ENCODE assay signal across 1 cellular context in the genomic region with DNA sequence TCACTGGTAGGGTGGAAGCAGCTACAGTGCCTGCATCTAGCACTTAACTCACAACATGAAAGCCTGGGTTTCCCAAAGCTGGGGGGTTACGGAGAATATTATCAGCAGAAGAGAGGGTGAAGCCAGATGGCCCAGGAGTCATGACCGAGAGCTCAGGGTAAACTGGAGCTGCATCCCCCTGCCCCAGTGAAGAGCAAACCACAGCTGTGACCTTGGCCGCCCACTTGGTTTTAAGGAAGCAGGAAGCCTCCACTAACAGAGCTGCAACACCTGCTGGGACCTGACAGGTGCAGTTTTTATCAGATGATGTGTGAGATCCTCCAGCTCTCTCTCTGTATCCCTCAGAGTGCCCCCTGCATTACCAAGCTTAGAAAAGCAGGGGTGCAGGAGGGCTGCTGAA.
TF ChIP-seq lines count a peak whose summit lies in the region.

No MANE protein-coding gene starts in this region.

TF ChIP-seq in IMR-90, 13 proteins besides CTCF, POLR2A, EP300 and RAD21:
- no peak for TF ChIP-seq USF2 (IDR thresholded peaks at IDR 0.05; ENCODE audit: low read depth, low read length)
- no peak for TF ChIP-seq MXI1 (IDR thresholded peaks at IDR 0.05; ENCODE audit: borderline replicate concordance, low read depth, low read length)
- no peak for TF ChIP-seq RCOR1 (IDR thresholded peaks at IDR 0.05; ENCODE audit: insufficient replicate concordance, low read length)
- no peak for TF ChIP-seq RFX5 (IDR thresholded peaks at IDR 0.05; ENCODE audit: low read depth, low read length)
- no peak for TF ChIP-seq MAZ (IDR thresholded peaks at IDR 0.05; ENCODE audit: borderline replicate concordance, low read depth, low read length)
- no peak for TF ChIP-seq NFE2L2 (IDR thresholded peaks at IDR 0.05; ENCODE audit: low read depth, low read length)
- TF ChIP-seq CEBPB (IDR thresholded peaks at IDR 0.05; ENCODE audit: low read depth, low read length) = no peak
- no peak for TF ChIP-seq MAFK (IDR thresholded peaks at IDR 0.05; ENCODE audit: low read depth, low read length)
- TF ChIP-seq BHLHE40 (IDR thresholded peaks at IDR 0.05; ENCODE audit: low read depth, low read length) = no peak
- TF ChIP-seq ELK1 (IDR thresholded peaks at IDR 0.05; ENCODE audit: borderline replicate concordance, low read depth, low read length) = no peak
- TF ChIP-seq FOS (IDR thresholded peaks at IDR 0.05; ENCODE audit: low read depth, low read length) = no peak
- TF ChIP-seq SMC3 (IDR thresholded peaks at IDR 0.05; ENCODE audit: low read depth, low read length) = no peak
TF ChIP-seq in IMR-90: peak in this region for 0.
